2 cellular contexts compared by ENCODE assay signal in genomic region chr15:42155546-42156265, GRCh38.
TF ChIP-seq lines count a peak whose summit lies in the region.

No MANE protein-coding gene starts in this region.

TF ChIP-seq in HCT116, 20 proteins besides CTCF, POLR2A, EP300 and RAD21 (continued from another document):
- TF ChIP-seq JUND (IDR thresholded peaks at IDR 0.05) (no peak), SIN3A (IDR thresholded peaks at IDR 0.05; ENCODE audit: low read depth) (no peak), EZH2phosphoT487 (IDR thresholded peaks at IDR 0.05; ENCODE audit: borderline replicate concordance) (no peak), ELF1 (IDR thresholded peaks at IDR 0.05; ENCODE audit: borderline replicate concordance, low read depth) (no peak), SRF (IDR thresholded peaks at IDR 0.05; ENCODE audit: low read depth) (no peak), EGR1 (IDR thresholded peaks at IDR 0.05; ENCODE audit: low read depth) (no peak), TCF7L2 (IDR thresholded peaks at IDR 0.05; ENCODE audit: borderline replicate concordance, extremely low read depth, insufficient read depth, insufficient read length) (no peak), POLR2AphosphoS5 (IDR thresholded peaks at IDR 0.05; ENCODE audit: low read depth, low read length) (no peak), MAX (IDR thresholded peaks at IDR 0.05) (no peak), REST (IDR thresholded peaks at IDR 0.05; ENCODE audit: low read depth) (no peak)

TF ChIP-seq in GM12891, 5 proteins besides CTCF, POLR2A, EP300 and RAD21 (continued from another document):
- TF ChIP-seq POLR2AphosphoS5 (IDR thresholded peaks at IDR 0.05; ENCODE audit: low read depth, low read length) (no peak), SPI1 (IDR thresholded peaks at IDR 0.05; ENCODE audit: low read depth, low read length) (no peak), POU2F2 (IDR thresholded peaks at IDR 0.05; ENCODE audit: low read depth, low read length) (no peak)
TF ChIP-seq in GM12891: peak in this region for 0.
